In genomic region chr1:224789311-224789710, GRCh38 we compare ENCODE assay signal across 21 cellular contexts.
"Had no signal": no experiment of that assay in that cellular context is flagged by ENCODE, and none has a peak within 500 bp of the region (broad histone marks: within the 10 kb centered on the region; RNA-seq: fewer than 3 reads in every experiment).

No MANE protein-coding gene starts in this region.

- H3K27ac Mint-ChIP-seq: endodermal cell; memory B cell; nephron; neural progenitor cell; stimulated activated naive CD8-positive, alpha-beta T cell treated with anti-CD3 and anti-CD28 coated beads, Interleukin-15, amount 100 ng/mL, for 72 hours had no signal

- H3K9me3 Mint-ChIP-seq: nephron, neural progenitor cell had no signal

- H3K4me3 Mint-ChIP-seq: endodermal cell; memory B cell; naive thymus-derived CD4-positive, alpha-beta T cell; nephron; neural progenitor cell; stimulated activated naive CD8-positive, alpha-beta T cell treated with anti-CD3 and anti-CD28 coated beads, Interleukin-15, amount 100 ng/mL, for 72 hours had no signal

- H3K36me3 Mint-ChIP-seq: memory B cell, neural progenitor cell had no signal

- DNase-seq: effector CD8-positive, alpha-beta T cell; endodermal cell; foreskin keratinocyte; heart left ventricle; kidney; naive thymus-derived CD4-positive, alpha-beta T cell; stimulated activated CD4-positive, alpha-beta T cell treated with anti-CD3 and anti-CD28 coated beads, Interleukin-12 subunit alpha, Interleukin-12 subunit beta, amount 100 ng/mL, for 4 hours; stimulated activated CD4-positive, alpha-beta T cell treated with anti-CD3 and anti-CD28 coated beads, Interleukin-1b, Interleukin-23, amount 100 ng/mL, for 48 hours; stimulated activated CD4-positive, alpha-beta T cell treated with anti-CD3 and anti-CD28 coated beads, Interleukin-4, amount 100 ng/mL, for 1 hour; stimulated activated CD8-positive, alpha-beta memory T cell treated with anti-CD3 and anti-CD28 coated beads, Interleukin-4, amount 100 ng/mL, for 48 hours; stimulated activated naive CD4-positive, alpha-beta T cell; stimulated activated naive CD8-positive, alpha-beta T cell treated with anti-CD3 and anti-CD28 coated beads, Interleukin-15, amount 100 ng/mL, for 72 hours; thyroid gland; trophoblast cell had no signal

- ATAC-seq: esophagus mucosa; foreskin keratinocyte; gastroesophageal sphincter; heart left ventricle; left lobe of liver; naive thymus-derived CD4-positive, alpha-beta T cell; sciatic nerve; stimulated activated naive CD8-positive, alpha-beta T cell treated with anti-CD3 and anti-CD28 coated beads, Interleukin-15, amount 100 ng/mL, for 72 hours had no signal

- H3K4me1 Mint-ChIP-seq: memory B cell, nephron, neural progenitor cell had no signal
